11 cellular contexts compared by ENCODE assay signal in the genomic region with DNA sequence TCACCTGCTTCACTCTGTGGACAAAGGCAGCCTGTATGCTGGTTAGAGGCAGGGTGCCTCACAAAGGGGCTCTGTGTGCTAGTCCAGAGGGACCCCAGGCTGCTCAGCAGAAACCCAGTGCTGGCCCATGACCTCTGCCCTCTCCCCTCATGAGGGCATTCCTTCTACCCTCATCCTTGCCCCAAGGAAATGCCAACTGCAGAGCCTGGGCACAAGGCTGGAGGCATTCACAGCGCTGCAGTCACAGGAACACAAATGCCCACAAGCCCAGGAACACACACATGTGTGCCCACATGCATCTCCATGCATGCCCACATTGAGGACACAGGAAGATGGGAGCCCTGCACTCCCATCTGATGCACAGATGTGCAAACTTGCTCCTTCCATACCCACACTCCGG. TPM values are rescaled to one million over a fixed set of nuclear protein-coding genes. Genes with fewer than 3 reads are reported as not detected.
DNase-seq lines count a peak whose midpoint lies in the region; ATAC-seq and TF ChIP-seq lines count a peak whose summit lies in the region.
"Had no signal": no experiment of that assay in that cellular context is flagged by ENCODE, and none has a peak within 500 bp of the region (broad histone marks: within the 10 kb centered on the region; RNA-seq: fewer than 3 reads in every experiment).

No MANE protein-coding gene starts in this region.

- H3K4me1 Mint-ChIP-seq in activated CD4-positive, alpha-beta memory T cell treated with anti-CD3 and anti-CD28 coated beads for 36 hours (ENCODE audit: low read depth) = peaks cover 44% of the 10 kb centered on the region
- peaks cover 47% of the 10 kb centered on the region for H3K4me1 Mint-ChIP-seq in activated CD4-positive, alpha-beta memory T cell treated with anti-CD3 and anti-CD28 coated beads, Interleukin-2, amount 10 ng/mL, durations not matched to agents 7 days and 5 days
- peaks cover 52% of the 10 kb centered on the region for H3K4me1 Mint-ChIP-seq in activated CD8-positive, alpha-beta T cell treated with anti-CD3 and anti-CD28 coated beads for 36 hours (ENCODE audit: low read depth)

- peaks cover 0 to 14% of the 10 kb centered on the region in 2 experiments for H3K27me3 ChIP-seq in mesenchymal stem cell (ENCODE audit: control insufficient read depth in 1 of 2, insufficient read depth in 1 of 2, low read length in 2 of 2)
- H3K27me3 ChIP-seq in thyroid gland = no peaks in the 10 kb centered on the region

- H3K9me3 Mint-ChIP-seq in activated CD4-positive, alpha-beta memory T cell treated with anti-CD3 and anti-CD28 coated beads for 36 hours = no peaks in the 10 kb centered on the region
- no peaks in the 10 kb centered on the region for H3K9me3 Mint-ChIP-seq in activated CD4-positive, alpha-beta memory T cell treated with anti-CD3 and anti-CD28 coated beads, Interleukin-2, amount 10 ng/mL, durations not matched to agents 7 days and 5 days
- no peaks in the 10 kb centered on the region for H3K9me3 Mint-ChIP-seq in activated CD8-positive, alpha-beta T cell treated with anti-CD3 and anti-CD28 coated beads for 36 hours
- H3K9me3 Mint-ChIP-seq: H9 had no signal

- intact Hi-C loops in activated CD4-positive, alpha-beta memory T cell treated with anti-CD3 and anti-CD28 coated beads for 36 hours (cut with micrococcal nuclease) = no loop called here
- intact Hi-C loops in activated CD8-positive, alpha-beta T cell treated with anti-CD3 and anti-CD28 coated beads for 36 hours (cut with micrococcal nuclease) = no loop called here
- intact Hi-C loops in thyroid gland (cut with DNase I) = no loop called here

- peak overlapping the region; percentile 92 to 98 for H3K4ac ChIP-seq in mesenchymal stem cell (ENCODE audit: low read depth in 1 of 2, low read length in 2 of 2)

- 89% methylated on average over 2 of the region's 2 CpGs for WGBS in mesenchymal stem cell
- 80 to 81% methylated on average over 1 to 2 of the region's 2 CpGs for WGBS in thyroid gland, 2 donors

- H2BK15ac ChIP-seq in mesenchymal stem cell (ENCODE audit: low read depth, poor library complexity, severe bottlenecking) = peak overlapping the region; percentile 50

- TF ChIP-seq POLR2A in thyroid gland (IDR thresholded peaks at IDR 0.05) = no peak

- no peak overlapping the region for H3K23ac ChIP-seq in mesenchymal stem cell (ENCODE audit: low read length in 2 of 2)

- peak overlapping the region in 1 of 2 experiments; percentile 82 for H3K14ac ChIP-seq in mesenchymal stem cell (ENCODE audit: low read length in 2 of 2)

- no peak for DNase-seq in activated CD4-positive, alpha-beta memory T cell treated with anti-CD3 and anti-CD28 coated beads for 36 hours
- DNase-seq in activated CD4-positive, alpha-beta memory T cell treated with anti-CD3 and anti-CD28 coated beads, Interleukin-2, amount 10 ng/mL, durations not matched to agents 7 days and 5 days = no peak
- DNase-seq in activated CD8-positive, alpha-beta T cell treated with anti-CD3 and anti-CD28 coated beads for 36 hours = no peak
- DNase-seq in mesenchymal stem cell (no peak), thyroid gland (no peak), glomerular visceral epithelial cell (ENCODE audit: extremely low spot score) (no peak), Ammon's horn (ENCODE audit: low spot score) (no peak)
- DNase-seq in stimulated activated CD4-positive, alpha-beta T cell treated with anti-CD3 and anti-CD28 coated beads, Interleukin-2, amount 100 ng/mL, for 48 hours = no peak
- DNase-seq: MM.1S had no signal

- H4K8ac ChIP-seq in mesenchymal stem cell (ENCODE audit: low read length) = peak overlapping the region; percentile 95

- ATAC-seq in activated CD8-positive, alpha-beta T cell treated with anti-CD3 and anti-CD28 coated beads for 36 hours = no peak

- no peak overlapping the region for H3K27ac ChIP-seq in mesenchymal stem cell (ENCODE audit: low read length, poor library complexity, severe bottlenecking)
- H3K27ac ChIP-seq in thyroid gland = peak overlapping the region in 2 of 3 donors; percentile 94 to 96

- no peak overlapping the region for H2AK5ac ChIP-seq in mesenchymal stem cell (ENCODE audit: low read length, severe bottlenecking)

- H4K91ac ChIP-seq in mesenchymal stem cell (ENCODE audit: low read length) = peak overlapping the region; percentile 99

- H2BK120ac ChIP-seq in mesenchymal stem cell (ENCODE audit: low read depth, low read length) = peak overlapping the region; percentile 99

- H2BK5ac ChIP-seq in mesenchymal stem cell (ENCODE audit: low read depth, low read length, poor library complexity, severe bottlenecking) = no peak overlapping the region

- no peaks in the 10 kb centered on the region for H3K36me3 Mint-ChIP-seq in activated CD4-positive, alpha-beta memory T cell treated with anti-CD3 and anti-CD28 coated beads for 36 hours
- H3K36me3 Mint-ChIP-seq in activated CD4-positive, alpha-beta memory T cell treated with anti-CD3 and anti-CD28 coated beads, Interleukin-2, amount 10 ng/mL, durations not matched to agents 7 days and 5 days (ENCODE audit: low read depth) = peaks cover 34% of the 10 kb centered on the region
- peaks cover 9% of the 10 kb centered on the region for H3K36me3 Mint-ChIP-seq in activated CD8-positive, alpha-beta T cell treated with anti-CD3 and anti-CD28 coated beads for 36 hours (ENCODE audit: low read depth)

- H3K4me3 Mint-ChIP-seq in activated CD4-positive, alpha-beta memory T cell treated with anti-CD3 and anti-CD28 coated beads for 36 hours = no peak overlapping the region
- H3K4me3 Mint-ChIP-seq in activated CD4-positive, alpha-beta memory T cell treated with anti-CD3 and anti-CD28 coated beads, Interleukin-2, amount 10 ng/mL, durations not matched to agents 7 days and 5 days = no peak overlapping the region
- no peak overlapping the region for H3K4me3 Mint-ChIP-seq in activated CD8-positive, alpha-beta T cell treated with anti-CD3 and anti-CD28 coated beads for 36 hours
- H3K4me3 Mint-ChIP-seq: H9 had no signal

- H3K18ac ChIP-seq in mesenchymal stem cell (ENCODE audit: low read depth in 1 of 2, low read length in 2 of 2) = peak overlapping the region; percentile 93 to 97

- POLR2A ChIA-PET in activated CD4-positive, alpha-beta memory T cell treated with anti-CD3 and anti-CD28 coated beads for 36 hours (lab: Charles Lee) = interaction anchor here (1.3 to 1.6 kb wide), 2 partner anchors 20 to 82 kb away, joined by 4 read pairs; a partner anchor contains a TSS
- POLR2A ChIA-PET in activated CD4-positive, alpha-beta memory T cell treated with anti-CD3 and anti-CD28 coated beads, Interleukin-2, amount 10 ng/mL, durations not matched to agents 7 days and 5 days (lab: Charles Lee) = interaction anchor here (0.7 to 2.6 kb wide), 5 partner anchors 10 to 199 kb away, joined by 3 to 12 read pairs (median 3); a partner anchor contains a TSS
- POLR2A ChIA-PET in activated CD8-positive, alpha-beta T cell treated with anti-CD3 and anti-CD28 coated beads for 36 hours (lab: Charles Lee) = interaction anchor here (0.7 to 6.0 kb wide), 5 partner anchors 11 to 87 kb away, joined by 3 to 37 read pairs (median 4); a partner anchor contains a TSS

- TF ChIP-seq CTCF in activated CD8-positive, alpha-beta T cell treated with anti-CD3 and anti-CD28 coated beads for 36 hours (IDR thresholded peaks at IDR 0.05) = no peak
- no peak for TF ChIP-seq CTCF in thyroid gland (IDR thresholded peaks at IDR 0.05)

- H3K4me3 ChIP-seq in mesenchymal stem cell (ENCODE audit: insufficient read depth in 1 of 2, low read depth in 1 of 2, low read length in 2 of 2) (no peak overlapping the region), thyroid gland (replicated peaks in 1 of 3) (no peak overlapping the region)

- H3K4me1 ChIP-seq in mesenchymal stem cell (ENCODE audit: control insufficient read depth, insufficient read depth, low read depth, low read length) (peaks cover 10% of the 10 kb centered on the region), thyroid gland (peaks cover 12 to 37% of the 10 kb centered on the region in 2 donors)

- H2BK12ac ChIP-seq in mesenchymal stem cell (ENCODE audit: low read length in 2 of 2) = peak overlapping the region; percentile 93 to 99

- no peaks in the 10 kb centered on the region for H3K79me1 ChIP-seq in mesenchymal stem cell (replicated peaks; ENCODE audit: low read length, poor library complexity, severe bottlenecking)

- H3K27ac Mint-ChIP-seq in activated CD4-positive, alpha-beta memory T cell treated with anti-CD3 and anti-CD28 coated beads for 36 hours = peak overlapping the region; percentile 38
- H3K27ac Mint-ChIP-seq in activated CD4-positive, alpha-beta memory T cell treated with anti-CD3 and anti-CD28 coated beads, Interleukin-2, amount 10 ng/mL, durations not matched to agents 7 days and 5 days = no peak overlapping the region
- peak overlapping the region; percentile 82 for H3K27ac Mint-ChIP-seq in activated CD8-positive, alpha-beta T cell treated with anti-CD3 and anti-CD28 coated beads for 36 hours

- H3K27me3 Mint-ChIP-seq in activated CD4-positive, alpha-beta memory T cell treated with anti-CD3 and anti-CD28 coated beads for 36 hours = peaks cover 4% of the 10 kb centered on the region
- H3K27me3 Mint-ChIP-seq in activated CD4-positive, alpha-beta memory T cell treated with anti-CD3 and anti-CD28 coated beads, Interleukin-2, amount 10 ng/mL, durations not matched to agents 7 days and 5 days = peaks cover 6% of the 10 kb centered on the region
- H3K27me3 Mint-ChIP-seq in activated CD8-positive, alpha-beta T cell treated with anti-CD3 and anti-CD28 coated beads for 36 hours = peaks cover 2% of the 10 kb centered on the region

- H3K36me3 ChIP-seq in mesenchymal stem cell (ENCODE audit: control insufficient read depth in 1 of 2, insufficient read depth in 2 of 2, low read depth in 1 of 2, low read length in 2 of 2) (peaks cover 3 to 43% of the 10 kb centered on the region in 2 experiments), thyroid gland (peaks cover 6 to 17% of the 10 kb centered on the region in 2 donors)

- H3K9ac ChIP-seq in mesenchymal stem cell (ENCODE audit: low read length) = peak overlapping the region; percentile 13

- no peak overlapping the region for H3K4me2 ChIP-seq in mesenchymal stem cell (ENCODE audit: low read length, poor library complexity, severe bottlenecking)

- CTCF ChIA-PET in activated CD4-positive, alpha-beta memory T cell treated with anti-CD3 and anti-CD28 coated beads for 36 hours (lab: Charles Lee) = interaction anchor here (9.3 kb wide), 1 partner anchor 31 kb away, joined by 159 read pairs; no protein-coding TSS in a partner anchor
- CTCF ChIA-PET in activated CD4-positive, alpha-beta memory T cell treated with anti-CD3 and anti-CD28 coated beads, Interleukin-2, amount 10 ng/mL, durations not matched to agents 7 days and 5 days (lab: Charles Lee) = no interaction called here
- CTCF ChIA-PET in activated CD8-positive, alpha-beta T cell treated with anti-CD3 and anti-CD28 coated beads for 36 hours (lab: Charles Lee) = interaction anchor here (0.9 to 20.5 kb wide), 3 partner anchors 16 to 64 kb away, joined by 3 to 412 read pairs (median 3); no protein-coding TSS in a partner anchor

- H3K9me3 ChIP-seq in mesenchymal stem cell (ENCODE audit: control insufficient read depth, low read length) (no peaks in the 10 kb centered on the region), thyroid gland (no peaks in the 10 kb centered on the region)

- H2AFZ ChIP-seq in mesenchymal stem cell (ENCODE audit: low read depth, low read length) = no peak overlapping the region

RNA-seq across cellular contexts. Expression of a gene that starts 3.8 kb away (rescaled TPM):
- 1 to 10 TPM; 1.0 to 1.2 TPM for total RNA-seq in activated CD4-positive, alpha-beta memory T cell treated with anti-CD3 and anti-CD28 coated beads for 36 hours
- under 1 TPM; 0.20 to 0.48 TPM for total RNA-seq in activated CD4-positive, alpha-beta memory T cell treated with anti-CD3 and anti-CD28 coated beads, Interleukin-2, amount 10 ng/mL, durations not matched to agents 7 days and 5 days
- total RNA-seq in activated CD8-positive, alpha-beta T cell treated with anti-CD3 and anti-CD28 coated beads for 36 hours = 1 to 10 TPM; 1.8 to 2.8 TPM
- 12.4 TPM for polyA plus RNA-seq in mesenchymal stem cell (2013, experiment 1 of 2)
- 13.4 TPM for polyA plus RNA-seq in mesenchymal stem cell (2013, experiment 2 of 2)
- 1 to 10 TPM; 3.1 to 7.3 (median 5.6) TPM for total RNA-seq in thyroid gland

RNA-seq across cellular contexts. Expression of a gene that starts 6.9 kb away (rescaled TPM):
- 10 to 100 TPM; 85.6 to 86.4 TPM for total RNA-seq in activated CD4-positive, alpha-beta memory T cell treated with anti-CD3 and anti-CD28 coated beads for 36 hours
- 100 to 1,000 TPM; 179 to 182 TPM for total RNA-seq in activated CD4-positive, alpha-beta memory T cell treated with anti-CD3 and anti-CD28 coated beads, Interleukin-2, amount 10 ng/mL, durations not matched to agents 7 days and 5 days
- total RNA-seq in activated CD8-positive, alpha-beta T cell treated with anti-CD3 and anti-CD28 coated beads for 36 hours = 10 to 100 TPM; 69.9 to 72.3 TPM
- polyA plus RNA-seq in mesenchymal stem cell (2013, experiment 1 of 2) = 33.2 TPM
- 32.7 TPM for polyA plus RNA-seq in mesenchymal stem cell (2013, experiment 2 of 2)
- 10 to 100 TPM; 50.1 to 87.5 (median 69.3) TPM for total RNA-seq in thyroid gland

RNA-seq across cellular contexts. Expression of a gene that starts 7.2 kb away (rescaled TPM):
- under 1 TPM in 1 of 2 experiments, not detected in 1; 0.22 TPM for total RNA-seq in activated CD4-positive, alpha-beta memory T cell treated with anti-CD3 and anti-CD28 coated beads for 36 hours
- not detected for total RNA-seq in activated CD4-positive, alpha-beta memory T cell treated with anti-CD3 and anti-CD28 coated beads, Interleukin-2, amount 10 ng/mL, durations not matched to agents 7 days and 5 days
- not detected for total RNA-seq in activated CD8-positive, alpha-beta T cell treated with anti-CD3 and anti-CD28 coated beads for 36 hours
- polyA plus RNA-seq in mesenchymal stem cell (2013, experiment 1 of 2) = 0.61 TPM
- 0.52 TPM for polyA plus RNA-seq in mesenchymal stem cell (2013, experiment 2 of 2)
- total RNA-seq in thyroid gland = not detected
- total RNA-seq: H9, lung microvascular endothelial cell had no signal

RNA-seq across cellular contexts. Expression of a gene that starts 20.5 kb away (rescaled TPM):
- 10 to 100 TPM; 28.8 to 29.3 TPM for total RNA-seq in activated CD4-positive, alpha-beta memory T cell treated with anti-CD3 and anti-CD28 coated beads for 36 hours
- 10 to 100 TPM; 38.8 to 39.2 TPM for total RNA-seq in activated CD4-positive, alpha-beta memory T cell treated with anti-CD3 and anti-CD28 coated beads, Interleukin-2, amount 10 ng/mL, durations not matched to agents 7 days and 5 days
- total RNA-seq in activated CD8-positive, alpha-beta T cell treated with anti-CD3 and anti-CD28 coated beads for 36 hours = 10 to 100 TPM; 23.5 to 24.2 TPM
- 21.9 TPM for polyA plus RNA-seq in mesenchymal stem cell (2013, experiment 1 of 2)
- polyA plus RNA-seq in mesenchymal stem cell (2013, experiment 2 of 2) = 23.3 TPM
- total RNA-seq in thyroid gland = 10 to 100 TPM; 42.4 to 74.0 (median 43.8) TPM

RNA-seq across cellular contexts. Expression of a gene that starts 49.5 kb away (rescaled TPM):
- 10 to 100 TPM; 22.7 to 25.3 TPM for total RNA-seq in activated CD4-positive, alpha-beta memory T cell treated with anti-CD3 and anti-CD28 coated beads for 36 hours
- 10 to 100 TPM; 19.3 to 21.0 TPM for total RNA-seq in activated CD4-positive, alpha-beta memory T cell treated with anti-CD3 and anti-CD28 coated beads, Interleukin-2, amount 10 ng/mL, durations not matched to agents 7 days and 5 days
- total RNA-seq in activated CD8-positive, alpha-beta T cell treated with anti-CD3 and anti-CD28 coated beads for 36 hours = 10 to 100 TPM; 23.2 to 25.1 TPM
- 2.3 TPM for polyA plus RNA-seq in mesenchymal stem cell (2013, experiment 1 of 2)
- 1.8 TPM for polyA plus RNA-seq in mesenchymal stem cell (2013, experiment 2 of 2)
- 1 to 10 TPM in 3 of 4 donors, under 1 TPM in 1; 0.73 to 7.0 (median 3.3) TPM for total RNA-seq in thyroid gland
